Comparison of ENCODE assay signal across 33 cellular contexts in genomic region chr18:52337286-52337685, GRCh38. TPM values are rescaled to one million over a fixed set of nuclear protein-coding genes. Genes with fewer than 3 reads are reported as not detected.
DNase-seq lines count a peak whose midpoint lies in the region; ATAC-seq, FAIRE-seq and TF ChIP-seq lines count a peak whose summit lies in the region.
"Had no signal": no experiment of that assay in that cellular context is flagged by ENCODE, and none has a peak within 500 bp of the region (broad histone marks: within the 10 kb centered on the region; RNA-seq: fewer than 3 reads in every experiment).

No MANE protein-coding gene starts in this region.

- TF ChIP-seq POLR2A in HepG2 (IDR thresholded peaks at IDR 0.05; ENCODE audit: insufficient read depth in 1 of 2, low read depth in 2 of 2, low read length in 2 of 2) (no peak), right lobe of liver (IDR thresholded peaks at IDR 0.05) (no peak)

- TF ChIP-seq EP300 in HepG2 (IDR thresholded peaks at IDR 0.05; ENCODE audit: low read depth in 2 of 2, low read length in 2 of 2) (no peak), HepG2 (CRISPR knock-in tag; IDR thresholded peaks at IDR 0.05; ENCODE audit: borderline replicate concordance) (no peak)

- H3K27me3 Mint-ChIP-seq in astrocyte (ENCODE audit: low read depth, unreplicated experiment), result peaks cover 24% of the 10 kb centered on the region
- peaks cover 34% of the 10 kb centered on the region for H3K27me3 Mint-ChIP-seq in activated CD4-positive, alpha-beta T cell treated with anti-CD3 and anti-CD28 coated beads for 36 hours

- H3K4me2 ChIP-seq in HepG2 (ENCODE audit: low read depth, low read length) (no peak overlapping the region), astrocyte (ENCODE audit: low read length) (peak overlapping the region; percentile 47), hepatocyte (no peak overlapping the region)

- no peaks in the 10 kb centered on the region for H3K79me2 ChIP-seq in HepG2 (ENCODE audit: insufficient read depth, low read length)
- no peaks in the 10 kb centered on the region for H3K79me2 ChIP-seq in astrocyte (ENCODE audit: insufficient read depth, low read length)
- no peaks in the 10 kb centered on the region for H3K79me2 ChIP-seq in hepatocyte

- H2AFZ ChIP-seq in HepG2 (ENCODE audit: low read length) (no peak overlapping the region), astrocyte (ENCODE audit: low read depth, low read length) (no peak overlapping the region), hepatocyte (no peak overlapping the region)

- CTCF ChIA-PET in HepG2 (lab: Yijun Ruan, JAX; ENCODE audit: low intra/inter-chr PET ratio, low total read pairs), result no interaction called here
- CTCF ChIA-PET in activated CD4-positive, alpha-beta T cell treated with anti-CD3 and anti-CD28 coated beads for 36 hours (lab: Charles Lee), result no interaction called here

- in situ Hi-C loops in HepG2 (cut with HindIII; ENCODE audit: extremely low pct_ligation_motif_present, low pct_unique_long_range_greater_than_20kb), result no loop called here

- no peaks in the 10 kb centered on the region for H4K20me1 ChIP-seq in HepG2 (ENCODE audit: insufficient read depth, low read length)
- no peaks in the 10 kb centered on the region for H4K20me1 ChIP-seq in astrocyte (ENCODE audit: insufficient read depth, low read length)
- no peaks in the 10 kb centered on the region for H4K20me1 ChIP-seq in hepatocyte (ENCODE audit: insufficient read depth, poor library complexity, severe bottlenecking)

- H3K9me3 ChIP-seq in HepG2 (ENCODE audit: low read length), result no peaks in the 10 kb centered on the region
- no peaks in the 10 kb centered on the region for H3K9me3 ChIP-seq in right lobe of liver
- no peaks in the 10 kb centered on the region for H3K9me3 ChIP-seq in astrocyte (ENCODE audit: insufficient read depth, low read depth, low read length)
- no peaks in the 10 kb centered on the region for H3K9me3 ChIP-seq in hepatocyte (ENCODE audit: low read depth)
- H3K9me3 ChIP-seq: gastroesophageal sphincter, Peyer's patch, right atrium auricular region, testis had no signal

- H3K9me3 Mint-ChIP-seq in astrocyte (ENCODE audit: unreplicated experiment), result peaks cover 2% of the 10 kb centered on the region
- no peaks in the 10 kb centered on the region for H3K9me3 Mint-ChIP-seq in activated CD4-positive, alpha-beta T cell treated with anti-CD3 and anti-CD28 coated beads for 36 hours (ENCODE audit: low read depth)
- H3K9me3 Mint-ChIP-seq: activated CD4-positive, alpha-beta T cell treated with anti-CD3 and anti-CD28 coated beads, Interleukin-2, amount 10 ng/mL, durations not matched to agents 7 days and 5 days; stimulated activated naive CD8-positive, alpha-beta T cell treated with anti-CD3 and anti-CD28 coated beads, Interleukin-15, Interleukin-2, amounts not matched to agents 100 ng/mL and 50 ng/mL, for 24 hours had no signal

- H3K4me1 ChIP-seq in HepG2 (ENCODE audit: insufficient read depth, low read length) (no peaks in the 10 kb centered on the region), right lobe of liver (no peaks in the 10 kb centered on the region), astrocyte (ENCODE audit: insufficient read depth, low read length) (peaks cover 9% of the 10 kb centered on the region), hepatocyte (ENCODE audit: insufficient read depth) (peaks cover 8% of the 10 kb centered on the region)
- H3K4me1 ChIP-seq: testis had no signal

- H3K36me3 ChIP-seq in HepG2 (replicated peaks in 1 of 2; ENCODE audit: control insufficient read depth in 1 of 2, insufficient read depth in 2 of 2, low read length in 2 of 2), result no peaks in the 10 kb centered on the region
- no peaks in the 10 kb centered on the region for H3K36me3 ChIP-seq in right lobe of liver
- H3K36me3 ChIP-seq in astrocyte (ENCODE audit: insufficient read depth, low read length), result no peaks in the 10 kb centered on the region
- H3K36me3 ChIP-seq in hepatocyte (replicated peaks; ENCODE audit: insufficient read depth, low read depth), result no peaks in the 10 kb centered on the region
- H3K36me3 ChIP-seq: gastroesophageal sphincter, Peyer's patch, right atrium auricular region had no signal

- H3K4me3 Mint-ChIP-seq in astrocyte (ENCODE audit: unreplicated experiment), result no peak overlapping the region
- H3K4me3 Mint-ChIP-seq in activated CD4-positive, alpha-beta T cell treated with anti-CD3 and anti-CD28 coated beads for 36 hours, result no peak overlapping the region
- H3K4me3 Mint-ChIP-seq: activated CD4-positive, alpha-beta T cell treated with anti-CD3 and anti-CD28 coated beads, Interleukin-2, amount 10 ng/mL, durations not matched to agents 7 days and 5 days; activated naive CD8-positive, alpha-beta T cell; activated T-cell treated with anti-CD3 and anti-CD28 coated beads, Interleukin-2, amount 50 U/mL, for 24 hours; H9; mesothelial cell of epicardium; stimulated activated naive CD8-positive, alpha-beta T cell treated with anti-CD3 and anti-CD28 coated beads, Interleukin-15, Interleukin-2, amounts not matched to agents 100 ng/mL and 50 ng/mL, for 24 hours had no signal

- H3K9ac ChIP-seq in HepG2 (ENCODE audit: insufficient read depth, low read depth, low read length), result no peak overlapping the region
- H3K9ac ChIP-seq in astrocyte (ENCODE audit: low read length), result peak overlapping the region; percentile 9

- 11% methylated on average over 1 of the region's 1 CpG for WGBS in HepG2 (ENCODE audit: low lambda C conversion rate)
- WGBS in right lobe of liver (ENCODE audit: insufficient coverage, low coverage, low lambda C conversion rate, missing lambda C conversion rate), result 77% methylated on average over 1 of the region's 1 CpG
- 83% methylated on average over 1 of the region's 1 CpG for whole genome bisulfite sequencing in hepatocyte (ENCODE audit: low lambda C conversion rate, missing lambda C conversion rate)

- H3K36me3 Mint-ChIP-seq in astrocyte (ENCODE audit: low read depth, unreplicated experiment), result no peaks in the 10 kb centered on the region
- no peaks in the 10 kb centered on the region for H3K36me3 Mint-ChIP-seq in activated CD4-positive, alpha-beta T cell treated with anti-CD3 and anti-CD28 coated beads for 36 hours (ENCODE audit: low read depth)
- H3K36me3 Mint-ChIP-seq: activated naive CD8-positive, alpha-beta T cell; mesothelial cell of epicardium had no signal

- H3K27ac Mint-ChIP-seq in astrocyte (ENCODE audit: unreplicated experiment), result peak overlapping the region; percentile 91
- H3K27ac Mint-ChIP-seq in activated CD4-positive, alpha-beta T cell treated with anti-CD3 and anti-CD28 coated beads for 36 hours, result no peak overlapping the region
- H3K27ac Mint-ChIP-seq: activated CD4-positive, alpha-beta T cell treated with anti-CD3 and anti-CD28 coated beads, Interleukin-2, amount 10 ng/mL, durations not matched to agents 7 days and 5 days; activated naive CD8-positive, alpha-beta T cell; activated T-cell treated with anti-CD3 and anti-CD28 coated beads, Interleukin-2, amount 50 U/mL, for 24 hours; H9; mesothelial cell of epicardium; stimulated activated naive CD8-positive, alpha-beta T cell treated with anti-CD3 and anti-CD28 coated beads, Interleukin-15, Interleukin-2, amounts not matched to agents 100 ng/mL and 50 ng/mL, for 24 hours had no signal

- H3K4me1 Mint-ChIP-seq in astrocyte (ENCODE audit: low read depth, unreplicated experiment), result peaks cover 33% of the 10 kb centered on the region
- peaks cover 2% of the 10 kb centered on the region for H3K4me1 Mint-ChIP-seq in activated CD4-positive, alpha-beta T cell treated with anti-CD3 and anti-CD28 coated beads for 36 hours
- H3K4me1 Mint-ChIP-seq: activated CD4-positive, alpha-beta T cell treated with anti-CD3 and anti-CD28 coated beads, Interleukin-2, amount 10 ng/mL, durations not matched to agents 7 days and 5 days had no signal

- no peak for DNase-seq in HepG2 (ENCODE audit: low spot score)
- DNase-seq in right lobe of liver, result no peak
- DNase-seq in astrocyte (ENCODE audit: low read depth), result peak; percentile 55
- peak; percentile 64 to 83 for DNase-seq in foreskin fibroblast
- DNase-seq in activated CD4-positive, alpha-beta T cell treated with anti-CD3 and anti-CD28 coated beads for 36 hours, result no peak
- DNase-seq in NCI-H774 (lab: John Stamatoyannopoulos, UW), result no peak
- DNase-seq in hepatocyte (ENCODE audit: low spot score), result no peak
- DNase-seq: activated CD4-positive, alpha-beta T cell treated with anti-CD3 and anti-CD28 coated beads, Interleukin-2, amount 10 ng/mL, durations not matched to agents 7 days and 5 days; activated effector memory CD4-positive, alpha-beta T cell treated with anti-CD3 and anti-CD28 coated beads, Interleukin-2, amount 50 U/mL, for 16 hours; activated T-cell treated with anti-CD3 and anti-CD28 coated beads, Interleukin-2, amount 50 U/mL, for 24 hours; anterior cingulate cortex; effector CD8-positive, alpha-beta T cell; EL; H9; hypothalamus; Karpas-422; NCI-H1417 treated with DMSO at 0.1 percent for 48 hours; NCI-H2081; NCI-H2227 treated with DMSO at 0.1 percent for 48 hours; Peyer's patch; stimulated activated CD8-positive, alpha-beta memory T cell treated with anti-CD3 and anti-CD28 coated beads, Interleukin-4, amount 100 ng/mL, for 48 hours; testis had no signal

- H3K27ac ChIP-seq in HepG2 (ENCODE audit: extremely low read length, insufficient read depth, low read length) (no peak overlapping the region), right lobe of liver (no peak overlapping the region), astrocyte (ENCODE audit: low read depth, low read length) (peak overlapping the region; percentile 45), hepatocyte (no peak overlapping the region)
- H3K27ac ChIP-seq: coronary artery, gastroesophageal sphincter, Peyer's patch, right atrium auricular region, testis had no signal

- TF ChIP-seq CTCF in HepG2 (CRISPR knock-in tag; IDR thresholded peaks at IDR 0.05) (no peak), right lobe of liver (IDR thresholded peaks at IDR 0.05) (no peak), astrocyte (IDR thresholded peaks at IDR 0.05; ENCODE audit: insufficient read depth, low read depth, low read length) (no peak), foreskin fibroblast (IDR thresholded peaks at IDR 0.05; ENCODE audit: low read depth, low read length) (no peak), hepatocyte (IDR thresholded peaks at IDR 0.05; ENCODE audit: poor library complexity) (no peak)

- FAIRE-seq in HepG2 (lab: Jason Lieb, UNC), result no peak
- peak; percentile 45 for FAIRE-seq in astrocyte (lab: Jason Lieb, UNC)
- FAIRE-seq: GM12878 had no signal

- H3K27me3 ChIP-seq in HepG2 (ENCODE audit: control insufficient read depth in 1 of 2, insufficient read depth in 2 of 2, low read length in 2 of 2) (peaks cover 0 to 18% of the 10 kb centered on the region in 2 experiments; a peak in 1 of 5 replicates), right lobe of liver (no peaks in the 10 kb centered on the region), astrocyte (ENCODE audit: insufficient read depth, low read length) (peaks cover 25% of the 10 kb centered on the region), hepatocyte (peaks cover 43% of the 10 kb centered on the region)
- H3K27me3 ChIP-seq: testis had no signal

- BruUV-seq in HepG2 (replicated peaks; lab: Mats Ljungman, UMichigan), result no TSS peak

- no peaks in the 10 kb centered on the region for H3K9me2 ChIP-seq in hepatocyte (replicated peaks; ENCODE audit: insufficient read depth)

- POLR2A ChIA-PET in HepG2 (lab: Yijun Ruan, JAX), result no interaction called here
- POLR2A ChIA-PET in activated CD4-positive, alpha-beta T cell treated with anti-CD3 and anti-CD28 coated beads for 36 hours (lab: Charles Lee), result no interaction called here

- H3K4me3 ChIP-seq in HepG2 (replicated peaks in 1 of 3; ENCODE audit: insufficient read depth in 1 of 3, low read depth in 2 of 3, low read length in 3 of 3) (no peak overlapping the region), right lobe of liver (no peak overlapping the region), astrocyte (ENCODE audit: insufficient read depth, low read depth, low read length) (no peak overlapping the region), foreskin fibroblast (ENCODE audit: low read depth in 1 of 2, low read length in 2 of 2) (no peak overlapping the region), hepatocyte (no peak overlapping the region)
- H3K4me3 ChIP-seq: coronary artery, gastroesophageal sphincter, GM12878, Peyer's patch, right atrium auricular region, testis had no signal

- ATAC-seq in HepG2, result no peak
- no peak for ATAC-seq in right lobe of liver
- no peak for ATAC-seq in activated CD4-positive, alpha-beta T cell treated with anti-CD3 and anti-CD28 coated beads for 36 hours
- no peak for ATAC-seq in HG02642 (IDR thresholded peaks at IDR 0.05; ENCODE audit: poor library complexity, unreplicated experiment)
- ATAC-seq: gastroesophageal sphincter, GM12878, left lobe of liver had no signal

- intact Hi-C loops in HepG2 (cut with micrococcal nuclease; ENCODE audit: unreplicated experiment), result no loop called here
- intact Hi-C loops in right lobe of liver (cut with DNase I), result no loop called here
- intact Hi-C loops in activated CD4-positive, alpha-beta T cell treated with anti-CD3 and anti-CD28 coated beads for 36 hours (cut with DNase I, micrococcal nuclease), result no loop called here

- TF ChIP-seq RAD21 in HepG2 (CRISPR knock-in tag; IDR thresholded peaks at IDR 0.05), result no peak

RNA-seq across cellular contexts. Expression of gene DCC, which starts 2.7 kb away (rescaled TPM):
- total RNA-seq in HepG2 (2016; rRNA removed; fragmentation: Illumina TruSeq; extraction: Trizol) (not detected in 2 replicates), right lobe of liver (under 1 TPM in 1 of 6 experiments, not detected in 5; 0.06 TPM), astrocyte (2.0 and 2.6 TPM in 2 replicates), hepatocyte (1.8 and 3.5 TPM in 2 replicates)
- not detected in 2 replicates for total RNA-seq in HepG2 (2016; cell fraction: cytosol; rRNA removed; fragmentation: Illumina TruSeq; extraction: Trizol; ENCODE audit: low read depth)
- not detected in 2 replicates for total RNA-seq in HepG2 (2016; cell fraction: insoluble cytoplasmic fraction; rRNA removed; fragmentation: Illumina TruSeq; extraction: Trizol)
- not detected in 2 replicates for total RNA-seq in HepG2 (2016; cell fraction: membrane; rRNA removed; fragmentation: Illumina TruSeq; extraction: Trizol)
- total RNA-seq in HepG2 (2016; cell fraction: nucleus; rRNA removed; fragmentation: Illumina TruSeq; extraction: Trizol), result not detected in 2 replicates
- polyA plus RNA-seq in HepG2 (2011; rRNA removed) (not detected in 2 replicates), hepatocyte (0.52 and 1.0 TPM in 2 replicates)
- not detected in 2 replicates for polyA plus RNA-seq in HepG2 (2011; cell fraction: cytosol; rRNA removed)
- not detected in 2 replicates for polyA plus RNA-seq in HepG2 (2011; cell fraction: nucleus; rRNA removed)
- not detected in 2 replicates for polyA plus RNA-seq in HepG2 (2012)
- polyA plus RNA-seq in HepG2 (2016; cell fraction: cytosol; fragmentation: Illumina TruSeq; extraction: Trizol; ENCODE audit: low read depth), result not detected in 2 replicates
- not detected in 2 replicates for polyA plus RNA-seq in HepG2 (2016; cell fraction: insoluble cytoplasmic fraction; fragmentation: Illumina TruSeq; extraction: Trizol; ENCODE audit: low read depth)
- not detected in 2 replicates for polyA plus RNA-seq in HepG2 (2016; cell fraction: membrane; fragmentation: Illumina TruSeq; extraction: Trizol; ENCODE audit: low read depth)
- not detected in 2 replicates for polyA plus RNA-seq in HepG2 (2016; cell fraction: nucleus; fragmentation: Illumina TruSeq; extraction: Trizol; ENCODE audit: insufficient read depth, low read depth)
- polyA minus RNA-seq in HepG2 (2011; rRNA and poly(A)+ RNA removed; ENCODE audit: low replicate concordance), result not detected in 2 replicates
- polyA minus RNA-seq in HepG2 (2011; cell fraction: cytosol; rRNA and poly(A)+ RNA removed), result not detected in 2 replicates
- polyA minus RNA-seq in HepG2 (2011; cell fraction: nucleus; rRNA and poly(A)+ RNA removed), result not detected in 2 replicates
- not detected for total RNA-seq in activated CD4-positive, alpha-beta T cell treated with anti-CD3 and anti-CD28 coated beads for 36 hours
- total RNA-seq: activated CD4-positive, alpha-beta T cell treated with anti-CD3 and anti-CD28 coated beads, Interleukin-2, amount 10 ng/mL, durations not matched to agents 7 days and 5 days; cardiac septum; epithelial cell of proximal tubule; GM12878; left lobe of liver; right atrium auricular region had no signal

Comparison
In these comparisons a context has a peak if more than half of its experiments do, and no peak if none do; other contexts are left out.
1. DNase-seq: peak in astrocyte (single experiment) and foreskin fibroblast (2 of 2); none in HepG2 (single experiment), right lobe of liver (0 of 3), activated CD4-positive, alpha-beta T cell treated with anti-CD3 and anti-CD28 coated beads for 36 hours (single experiment), NCI-H774 (single experiment) and hepatocyte (single experiment).